ENCODE assay signal across 8 cellular contexts in the genomic region with DNA sequence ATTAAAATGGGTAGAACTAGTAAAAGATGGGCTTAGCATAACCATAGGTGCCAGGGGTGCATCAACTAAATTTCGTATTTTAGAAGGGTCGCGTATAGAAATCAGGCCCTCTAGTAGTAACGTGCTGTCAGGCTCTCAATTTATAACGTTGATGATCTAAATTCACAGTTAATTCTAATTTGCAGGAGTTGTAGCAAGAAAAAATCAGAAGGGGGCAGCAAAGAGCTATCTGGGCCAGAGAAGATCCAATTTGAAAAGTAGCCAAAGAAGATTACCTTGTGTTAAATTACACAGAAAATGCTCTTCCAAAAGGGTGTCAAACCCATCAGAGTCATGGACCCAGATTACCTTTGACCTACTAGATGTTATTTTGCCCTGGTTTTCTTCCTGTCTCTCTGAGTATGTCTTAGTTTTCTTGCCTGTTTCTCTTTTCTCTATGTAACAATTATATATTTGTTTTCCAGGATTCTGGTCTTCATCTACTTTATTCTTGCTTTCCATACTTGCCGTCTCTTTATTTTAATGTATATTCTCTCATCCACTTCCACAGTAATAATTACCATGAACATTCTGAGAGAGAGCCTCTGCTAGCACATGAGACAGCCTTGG.
DNase-seq lines count a peak whose midpoint lies in the region; ATAC-seq and TF ChIP-seq lines count a peak whose summit lies in the region.

No MANE protein-coding gene starts in this region.

- H2AFZ ChIP-seq in OCI-LY3 (ENCODE audit: low read depth, low read length), result peak overlapping the region; percentile 91

- H3K27ac ChIP-seq in OCI-LY3 (ENCODE audit: low read length) (no peak overlapping the region), esophagus squamous epithelium (no peak overlapping the region)

- POLR2A ChIA-PET in BJ (lab: Charles Lee), result no interaction called here

- H3K4me3 ChIP-seq in BJ (ENCODE audit: low read depth, low read length), result no peak overlapping the region
- no peak overlapping the region for H3K4me3 ChIP-seq in OCI-LY3 (ENCODE audit: low read length)
- no peak overlapping the region for H3K4me3 ChIP-seq in esophagus squamous epithelium

- no peaks in the 10 kb centered on the region for H3K9me3 ChIP-seq in OCI-LY3 (ENCODE audit: insufficient read depth, low read length)
- H3K9me3 ChIP-seq in esophagus squamous epithelium, result no peaks in the 10 kb centered on the region

- ATAC-seq in GM18907 (IDR thresholded peaks at IDR 0.05; ENCODE audit: unreplicated experiment) (peak; percentile 76), HG03342 (IDR thresholded peaks at IDR 0.05; ENCODE audit: unreplicated experiment) (no peak)

- WGBS in esophagus squamous epithelium, 2 donors, result 16 to 17% methylated on average over 6 of the region's 6 CpGs

- intact Hi-C loops in esophagus squamous epithelium (cut with DNase I), result no loop called here

- H3K79me2 ChIP-seq in OCI-LY3 (ENCODE audit: low read length), result no peaks in the 10 kb centered on the region

- no peak for TF ChIP-seq POLR2A in esophagus squamous epithelium (IDR thresholded peaks at IDR 0.05)

- DNase-seq in BJ (ENCODE audit: low read depth) (no peak), HuH-7 (ENCODE audit: low spot score) (peak; percentile 17), esophagus squamous epithelium (lab: John Stamatoyannopoulos, UW) (no peak), renal cortical epithelial cell (ENCODE audit: low read depth) (peak; percentile 6)
- no peak for DNase-seq in activated CD8-positive, alpha-beta memory T cell treated with anti-CD3 and anti-CD28 coated beads, Interleukin-2, amount 50 U/mL, for 48 hours

- peaks cover 11% of the 10 kb centered on the region for H3K4me1 ChIP-seq in OCI-LY3 (ENCODE audit: low read length)
- no peaks in the 10 kb centered on the region for H3K4me1 ChIP-seq in esophagus squamous epithelium

- TF ChIP-seq CTCF in BJ (IDR thresholded peaks at IDR 0.05; ENCODE audit: insufficient read depth, low read depth, low read length), result peak; percentile 67
- TF ChIP-seq CTCF in OCI-LY3 (IDR thresholded peaks at IDR 0.05; ENCODE audit: low read depth, low read length), result peak; percentile 70
- TF ChIP-seq CTCF in esophagus squamous epithelium (IDR thresholded peaks at IDR 0.05), result peak in 4 of 6 experiments; percentile 23 to 67 (median 49)

- H3K36me3 ChIP-seq in BJ (ENCODE audit: control insufficient read depth, insufficient read depth, low read length) (no peaks in the 10 kb centered on the region), OCI-LY3 (replicated peaks; ENCODE audit: low read depth, low read length) (no peaks in the 10 kb centered on the region), esophagus squamous epithelium (no peaks in the 10 kb centered on the region)

- peak overlapping the region; percentile 41; the same call in 1 of the 2 replicates for H3K9ac ChIP-seq in OCI-LY3 (ENCODE audit: low read length)

- no peaks in the 10 kb centered on the region for H4K20me1 ChIP-seq in OCI-LY3 (ENCODE audit: insufficient read depth, low read length)

- CTCF ChIA-PET in BJ (lab: Yijun Ruan, JAX), result interaction anchor here (0.7 to 2.0 kb wide), 3 partner anchors 828 to 1034 kb away, joined by 3 to 9 read pairs (median 6); no protein-coding TSS in a partner anchor

- peak overlapping the region; percentile 51 for H3K4me2 ChIP-seq in OCI-LY3 (ENCODE audit: low read length)

- H3K27me3 ChIP-seq in BJ (ENCODE audit: control insufficient read depth, insufficient read depth, low read length), result no peaks in the 10 kb centered on the region
- no peaks in the 10 kb centered on the region for H3K27me3 ChIP-seq in OCI-LY3 (ENCODE audit: low read depth, low read length)
- no peaks in the 10 kb centered on the region for H3K27me3 ChIP-seq in esophagus squamous epithelium

Comparison
In these comparisons a context has a peak if more than half of its experiments do, and no peak if none do; other contexts are left out.
1. DNase-seq: peak in HuH-7 (single experiment) and renal cortical epithelial cell (single experiment); none in BJ (single experiment), esophagus squamous epithelium (single experiment) and activated CD8-positive, alpha-beta memory T cell treated with anti-CD3 and anti-CD28 coated beads, Interleukin-2, amount 50 U/mL, for 48 hours (single experiment).
2. Peak in every context shown above with its lines, with median percentiles within 50 percentile points of each other: CTCF ChIP-seq.